Comparison of ENCODE assay signal across 24 cellular contexts in the genomic region with DNA sequence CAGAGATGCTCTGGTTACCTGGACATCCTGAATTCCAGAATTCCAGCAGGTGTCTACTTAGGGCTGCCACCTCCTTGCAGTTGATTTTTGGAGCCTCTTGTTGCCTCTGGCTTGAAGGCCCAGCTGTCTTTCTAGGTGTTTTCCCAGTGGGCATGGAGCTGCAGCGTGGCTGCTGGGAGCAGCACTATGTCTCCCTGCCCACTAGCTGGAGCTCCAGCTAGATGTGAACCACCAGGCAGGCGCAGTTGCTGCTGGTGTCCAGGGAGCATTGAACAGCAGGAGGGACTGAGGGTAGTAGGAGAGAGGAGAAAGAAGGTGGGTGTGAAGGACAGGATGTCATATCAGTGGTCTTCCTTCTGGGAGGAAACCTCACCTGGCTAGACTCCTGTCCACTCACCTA. TPM values are rescaled to one million over a fixed set of nuclear protein-coding genes. Genes with fewer than 3 reads are reported as not detected.
DNase-seq lines count a peak whose midpoint lies in the region; ATAC-seq and TF ChIP-seq lines count a peak whose summit lies in the region.
"Had no signal": no experiment of that assay in that cellular context is flagged by ENCODE, and none has a peak within 500 bp of the region (broad histone marks: within the 10 kb centered on the region; RNA-seq: fewer than 3 reads in every experiment).

No MANE protein-coding gene starts in this region.

- peaks cover 3% of the 10 kb centered on the region; the same call in 1 of the 2 replicates for H3K9me3 Mint-ChIP-seq in WTC11
- H3K9me3 Mint-ChIP-seq in activated CD4-positive, alpha-beta memory T cell treated with anti-CD3 and anti-CD28 coated beads for 36 hours = no peaks in the 10 kb centered on the region
- H3K9me3 Mint-ChIP-seq: activated CD4-positive, alpha-beta memory T cell treated with anti-CD3 and anti-CD28 coated beads, Interleukin-2, amount 10 ng/mL, durations not matched to agents 7 days and 5 days; activated naive CD8-positive, alpha-beta T cell treated with anti-CD3 and anti-CD28 coated beads, Interleukin-2, amount 10 ng/mL, durations not matched to agents 7 days and 5 days; CD4-positive, CD25-positive, alpha-beta regulatory T cell; stimulated activated naive CD8-positive, alpha-beta T cell treated with anti-CD3 and anti-CD28 coated beads, Interleukin-15, amount 100 ng/mL, for 72 hours; T-cell had no signal

- no peaks in the 10 kb centered on the region for H3K36me3 Mint-ChIP-seq in WTC11
- H3K36me3 Mint-ChIP-seq in activated CD4-positive, alpha-beta memory T cell treated with anti-CD3 and anti-CD28 coated beads for 36 hours = no peaks in the 10 kb centered on the region
- H3K36me3 Mint-ChIP-seq: T-cell had no signal

- H3K79me1 ChIP-seq in mesendoderm (ENCODE audit: low read length) = no peaks in the 10 kb centered on the region

- TF ChIP-seq CTCF in WTC11 (IDR thresholded peaks at IDR 0.05) = no peak

- no peak overlapping the region for H4K5ac ChIP-seq in mesendoderm (ENCODE audit: low read length)

- H3K23ac ChIP-seq in mesendoderm (ENCODE audit: low read length) = no peak overlapping the region

- no CpG with 5 or more reads among the region's 2 CpGs for WGBS in mesendoderm (ENCODE audit: extremely low coverage, insufficient coverage, low lambda C conversion rate)

- no peak overlapping the region for H4K8ac ChIP-seq in mesendoderm (ENCODE audit: low read depth, low read length)

- peaks cover 23% of the 10 kb centered on the region for H3K4me1 Mint-ChIP-seq in WTC11
- H3K4me1 Mint-ChIP-seq in activated CD4-positive, alpha-beta memory T cell treated with anti-CD3 and anti-CD28 coated beads for 36 hours (ENCODE audit: low read depth) = peaks cover 4% of the 10 kb centered on the region
- H3K4me1 Mint-ChIP-seq: activated CD4-positive, alpha-beta memory T cell treated with anti-CD3 and anti-CD28 coated beads, Interleukin-2, amount 10 ng/mL, durations not matched to agents 7 days and 5 days had no signal

- POLR2A ChIA-PET in WTC11 (lab: Charles Lee) = no interaction called here
- POLR2A ChIA-PET in activated CD4-positive, alpha-beta memory T cell treated with anti-CD3 and anti-CD28 coated beads for 36 hours (lab: Charles Lee) = no interaction called here

- no peak overlapping the region for H2BK120ac ChIP-seq in mesendoderm (ENCODE audit: low read depth, low read length)

- no peaks in the 10 kb centered on the region for H3K36me3 ChIP-seq in mesendoderm (ENCODE audit: control insufficient read depth, insufficient read depth, low read length)
- H3K36me3 ChIP-seq: tibial artery had no signal

- peak overlapping the region; percentile 29; the same call in 1 of the 2 replicates for H3K27ac Mint-ChIP-seq in WTC11
- H3K27ac Mint-ChIP-seq in activated CD4-positive, alpha-beta memory T cell treated with anti-CD3 and anti-CD28 coated beads for 36 hours = no peak overlapping the region
- H3K27ac Mint-ChIP-seq: activated CD4-positive, alpha-beta memory T cell treated with anti-CD3 and anti-CD28 coated beads, Interleukin-2, amount 10 ng/mL, durations not matched to agents 7 days and 5 days; activated naive CD8-positive, alpha-beta T cell treated with anti-CD3 and anti-CD28 coated beads, Interleukin-2, amount 10 ng/mL, durations not matched to agents 7 days and 5 days; CD4-positive, CD25-positive, alpha-beta regulatory T cell; stimulated activated naive CD8-positive, alpha-beta T cell treated with anti-CD3 and anti-CD28 coated beads, Interleukin-15, amount 100 ng/mL, for 72 hours; T-cell had no signal

- no peaks in the 10 kb centered on the region for H3K27me3 ChIP-seq in mesendoderm (ENCODE audit: insufficient read depth, low read length, poor library complexity)
- H3K27me3 ChIP-seq: tibial artery had no signal

- CTCF ChIA-PET in WTC11 (lab: Charles Lee) = interaction anchor here (0.9 to 8.5 kb wide), 3 partner anchors 11 to 56 kb away, joined by 4 to 368 read pairs (median 29); partner anchors contain the start of gene EHD2
- CTCF ChIA-PET in activated CD4-positive, alpha-beta memory T cell treated with anti-CD3 and anti-CD28 coated beads for 36 hours (lab: Charles Lee) = interaction anchor here (0.6 to 1.9 kb wide), 2 partner anchors 19 to 255 kb away, joined by 3 to 5 read pairs; no protein-coding TSS in a partner anchor

- no peak overlapping the region for H3K4ac ChIP-seq in mesendoderm (ENCODE audit: low read depth, low read length)

- H3K9ac ChIP-seq in mesendoderm (ENCODE audit: low read length) = no peak overlapping the region

- H3K4me3 ChIP-seq in mesendoderm (ENCODE audit: low read length) = no peak overlapping the region
- H3K4me3 ChIP-seq: tibial artery had no signal

- no peaks in the 10 kb centered on the region for H3K27me3 Mint-ChIP-seq in WTC11 (ENCODE audit: low read depth)
- peaks cover 4% of the 10 kb centered on the region for H3K27me3 Mint-ChIP-seq in activated CD4-positive, alpha-beta memory T cell treated with anti-CD3 and anti-CD28 coated beads for 36 hours
- H3K27me3 Mint-ChIP-seq: activated naive CD8-positive, alpha-beta T cell treated with anti-CD3 and anti-CD28 coated beads, Interleukin-2, amount 10 ng/mL, durations not matched to agents 7 days and 5 days; stimulated activated naive CD8-positive, alpha-beta T cell treated with anti-CD3 and anti-CD28 coated beads, Interleukin-15, amount 100 ng/mL, for 72 hours; T-cell had no signal

- no peak overlapping the region for H3K56ac ChIP-seq in mesendoderm (ENCODE audit: low read length)

- H3K79me2 ChIP-seq in mesendoderm (ENCODE audit: control insufficient read depth, insufficient read depth, low read length) = no peaks in the 10 kb centered on the region

- H3K4me1 ChIP-seq in mesendoderm (ENCODE audit: control insufficient read depth, low read depth, low read length) = no peaks in the 10 kb centered on the region

- no peak overlapping the region for H3K27ac ChIP-seq in mesendoderm (ENCODE audit: low read depth, low read length)
- H3K27ac ChIP-seq: tibial artery had no signal

- intact Hi-C loops in activated CD4-positive, alpha-beta memory T cell treated with anti-CD3 and anti-CD28 coated beads for 36 hours (cut with micrococcal nuclease) = no loop called here

- no peak overlapping the region for H2BK5ac ChIP-seq in mesendoderm (ENCODE audit: low read length)

- H3K18ac ChIP-seq in mesendoderm (ENCODE audit: low read length) = no peak overlapping the region

- DNase-seq in COLO668 (lab: John Stamatoyannopoulos, UW; ENCODE audit: unreplicated experiment) (peak; percentile 2), WTC11 (ENCODE audit: low spot score) (no peak), mesendoderm (no peak), inferior parietal cortex (ENCODE audit: extremely low spot score) (no peak)
- DNase-seq in activated CD4-positive, alpha-beta memory T cell treated with anti-CD3 and anti-CD28 coated beads for 36 hours = no peak
- DNase-seq: activated CD4-positive, alpha-beta memory T cell treated with anti-CD3 and anti-CD28 coated beads, Interleukin-2, amount 10 ng/mL, durations not matched to agents 7 days and 5 days; activated effector memory CD4-positive, alpha-beta T cell treated with Interleukin-2 at 50 U/mL for 16 hours; activated naive CD8-positive, alpha-beta T cell treated with anti-CD3 and anti-CD28 coated beads, Interleukin-2, amount 10 ng/mL, durations not matched to agents 7 days and 5 days; CD4-positive, CD25-positive, alpha-beta regulatory T cell; central memory CD4-positive, alpha-beta T cell; GDM1; head of caudate nucleus; NCI-H1436 treated with DMSO at 0.1 percent for 48 hours; NCI-H510A; NK-92 treated with Interleukin-12 subunit alpha and Interleukin-12 subunit beta, amount 100 ng/mL, for 24 hours; SHP77 treated with DMSO at 0.1 percent for 48 hours; stimulated activated naive CD8-positive, alpha-beta T cell treated with anti-CD3 and anti-CD28 coated beads, Interleukin-15, amount 100 ng/mL, for 72 hours; T-cell; tibial artery had no signal

- H3K4me2 ChIP-seq in mesendoderm (ENCODE audit: low read length) = no peak overlapping the region

- H2AK5ac ChIP-seq in mesendoderm (ENCODE audit: low read length) = peak overlapping the region; percentile 58

- ATAC-seq in WTC11 (no peak), HG03175 (IDR thresholded peaks at IDR 0.05; ENCODE audit: unreplicated experiment) (no peak)
- ATAC-seq: stimulated activated naive CD8-positive, alpha-beta T cell treated with anti-CD3 and anti-CD28 coated beads, Interleukin-15, amount 100 ng/mL, for 72 hours; T-cell had no signal

- no peak overlapping the region for H2BK15ac ChIP-seq in mesendoderm (replicated peaks; ENCODE audit: low read depth)

- H3K4me3 Mint-ChIP-seq in WTC11 = no peak overlapping the region
- H3K4me3 Mint-ChIP-seq in activated CD4-positive, alpha-beta memory T cell treated with anti-CD3 and anti-CD28 coated beads for 36 hours = no peak overlapping the region
- H3K4me3 Mint-ChIP-seq: activated CD4-positive, alpha-beta memory T cell treated with anti-CD3 and anti-CD28 coated beads, Interleukin-2, amount 10 ng/mL, durations not matched to agents 7 days and 5 days; activated naive CD8-positive, alpha-beta T cell treated with anti-CD3 and anti-CD28 coated beads, Interleukin-2, amount 10 ng/mL, durations not matched to agents 7 days and 5 days; CD4-positive, CD25-positive, alpha-beta regulatory T cell; stimulated activated naive CD8-positive, alpha-beta T cell treated with anti-CD3 and anti-CD28 coated beads, Interleukin-15, amount 100 ng/mL, for 72 hours; T-cell had no signal

TF ChIP-seq in WTC11, 78 proteins besides CTCF, POLR2A, EP300 and RAD21 (continues in another document):
- TF ChIP-seq ZNF317 (CRISPR knock-in tag; IDR thresholded peaks at IDR 0.05; ENCODE audit: borderline replicate concordance, low read depth) (no peak), JUN (CRISPR knock-in tag; IDR thresholded peaks at IDR 0.05) (no peak)

RNA-seq across cellular contexts. Expression of gene SELENOW, which starts 9.9 kb away (rescaled TPM):
- 391 to 430 TPM (median 422 TPM) in 3 replicates for total RNA-seq in WTC11 (2021)
- 441 TPM for polyA plus RNA-seq in mesendoderm (2013, experiment 1 of 2)
- 434 TPM for polyA plus RNA-seq in mesendoderm (2013, experiment 2 of 2)
- total RNA-seq in activated CD4-positive, alpha-beta memory T cell treated with anti-CD3 and anti-CD28 coated beads for 36 hours = 100 to 1,000 TPM; 162 to 174 TPM

RNA-seq across cellular contexts. Expression of gene NOP53, which starts 23.3 kb away (rescaled TPM):
- 289 to 315 TPM (median 310 TPM) in 3 replicates for total RNA-seq in WTC11 (2021)
- 291 TPM for polyA plus RNA-seq in mesendoderm (2013, experiment 1 of 2)
- polyA plus RNA-seq in mesendoderm (2013, experiment 2 of 2) = 305 TPM
- total RNA-seq in activated CD4-positive, alpha-beta memory T cell treated with anti-CD3 and anti-CD28 coated beads for 36 hours = 100 to 1,000 TPM; 259 to 268 TPM

RNA-seq across cellular contexts. Expression of gene TPRX1, which starts 35.7 kb away (rescaled TPM):
- total RNA-seq in WTC11 (2021) = not detected in 3 replicates
- polyA plus RNA-seq in mesendoderm (2013, experiment 1 of 2) = 0.03 TPM
- polyA plus RNA-seq in mesendoderm (2013, experiment 2 of 2) = 0.04 TPM
- not detected for total RNA-seq in activated CD4-positive, alpha-beta memory T cell treated with anti-CD3 and anti-CD28 coated beads for 36 hours
- total RNA-seq: activated CD4-positive, alpha-beta memory T cell treated with anti-CD3 and anti-CD28 coated beads, Interleukin-2, amount 10 ng/mL, durations not matched to agents 7 days and 5 days; activated naive CD8-positive, alpha-beta T cell treated with anti-CD3 and anti-CD28 coated beads, Interleukin-2, amount 10 ng/mL, durations not matched to agents 7 days and 5 days; astrocyte; CD4-positive, CD25-positive, alpha-beta regulatory T cell; dermis microvascular lymphatic vessel endothelial cell; MCF 10A; posterior vena cava; T-cell had no signal
- polyA plus RNA-seq: CD4-positive, CD25-positive, alpha-beta regulatory T cell had no signal

RNA-seq across cellular contexts. Expression of gene CRX, which starts 53.1 kb away (rescaled TPM):
- 0.17 to 0.53 TPM (median 0.25 TPM) in 3 replicates for total RNA-seq in WTC11 (2021)
- not detected for polyA plus RNA-seq in mesendoderm (2013, experiment 1 of 2)
- 0.04 TPM for polyA plus RNA-seq in mesendoderm (2013, experiment 2 of 2)
- total RNA-seq in activated CD4-positive, alpha-beta memory T cell treated with anti-CD3 and anti-CD28 coated beads for 36 hours = not detected
- total RNA-seq: activated CD4-positive, alpha-beta memory T cell treated with anti-CD3 and anti-CD28 coated beads, Interleukin-2, amount 10 ng/mL, durations not matched to agents 7 days and 5 days; astrocyte; CD4-positive, CD25-positive, alpha-beta regulatory T cell; dermis microvascular lymphatic vessel endothelial cell; MCF 10A; posterior vena cava; T-cell had no signal
- polyA plus RNA-seq: CD4-positive, CD25-positive, alpha-beta regulatory T cell had no signal

RNA-seq across cellular contexts. Expression of gene EHD2, which starts 55.4 kb away (rescaled TPM):
- 11.8 to 15.5 TPM (median 15.4 TPM) in 3 replicates for total RNA-seq in WTC11 (2021)
- polyA plus RNA-seq in mesendoderm (2013, experiment 1 of 2) = 7.1 TPM
- polyA plus RNA-seq in mesendoderm (2013, experiment 2 of 2) = 7.0 TPM
- 1 to 10 TPM in 1 of 2 experiments, under 1 TPM in 1; 0.81 to 1.6 TPM for total RNA-seq in activated CD4-positive, alpha-beta memory T cell treated with anti-CD3 and anti-CD28 coated beads for 36 hours
- total RNA-seq: activated CD4-positive, alpha-beta memory T cell treated with anti-CD3 and anti-CD28 coated beads, Interleukin-2, amount 10 ng/mL, durations not matched to agents 7 days and 5 days had no signal
